ENCODE assay signal across 1 cellular context in the genomic region with DNA sequence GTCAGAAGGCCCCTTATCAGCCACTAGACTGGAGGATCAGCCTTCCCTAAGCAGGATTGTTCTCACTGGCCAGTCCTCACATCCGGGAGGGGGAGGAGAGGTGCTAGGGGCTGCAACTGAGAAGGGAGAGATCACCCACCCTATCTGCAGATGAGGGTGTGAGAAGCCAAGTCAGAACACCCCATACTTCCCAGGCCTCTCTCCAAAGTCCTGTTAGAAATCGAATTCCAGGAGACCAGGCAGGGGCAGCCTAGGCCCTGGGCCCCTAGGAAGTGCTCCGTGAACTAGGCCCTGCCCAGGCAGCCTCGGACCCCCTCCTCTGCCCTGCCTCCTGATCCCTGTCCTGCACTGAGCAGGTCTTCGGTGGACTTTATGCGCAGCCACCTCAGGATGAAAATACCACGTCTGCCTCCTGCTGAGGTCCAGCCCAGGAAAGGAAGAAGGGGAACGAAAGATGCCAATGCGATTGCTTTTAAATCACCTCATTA.
TF ChIP-seq lines count a peak whose summit lies in the region.

No MANE protein-coding gene starts in this region.

TF ChIP-seq in HepG2, 621 proteins besides CTCF, POLR2A, EP300 and RAD21:
- TF ChIP-seq ZNF619 (CRISPR knock-in tag; IDR thresholded peaks at IDR 0.05), result 0 out of 2 replicates have a peak, but pooled peaks have one; percentile 44
- TF ChIP-seq, protein P1, sequence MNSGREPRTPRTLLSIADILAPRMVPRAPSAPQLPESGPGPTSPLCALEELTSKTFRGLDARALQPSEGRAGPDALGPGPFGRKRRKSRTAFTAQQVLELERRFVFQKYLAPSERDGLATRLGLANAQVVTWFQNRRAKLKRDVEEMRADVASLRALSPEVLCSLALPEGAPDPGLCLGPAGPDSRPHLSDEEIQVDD (CRISPR knock-in tag; IDR thresholded peaks at IDR 0.05; ENCODE audit: borderline replicate concordance), result no peak
- no peak for TF ChIP-seq BRCA1 (CRISPR knock-in tag; IDR thresholded peaks at IDR 0.05)
- TF ChIP-seq MTF2 (CRISPR knock-in tag; IDR thresholded peaks at IDR 0.05; ENCODE audit: borderline replicate concordance), result 0 out of 2 replicates have a peak, but pooled peaks have one; percentile 48
- TF ChIP-seq ETV5 (CRISPR knock-in tag; IDR thresholded peaks at IDR 0.05; ENCODE audit: borderline replicate concordance), result peak; percentile 27; the same call in 1 of the 2 replicates
- TF ChIP-seq, protein P2, sequence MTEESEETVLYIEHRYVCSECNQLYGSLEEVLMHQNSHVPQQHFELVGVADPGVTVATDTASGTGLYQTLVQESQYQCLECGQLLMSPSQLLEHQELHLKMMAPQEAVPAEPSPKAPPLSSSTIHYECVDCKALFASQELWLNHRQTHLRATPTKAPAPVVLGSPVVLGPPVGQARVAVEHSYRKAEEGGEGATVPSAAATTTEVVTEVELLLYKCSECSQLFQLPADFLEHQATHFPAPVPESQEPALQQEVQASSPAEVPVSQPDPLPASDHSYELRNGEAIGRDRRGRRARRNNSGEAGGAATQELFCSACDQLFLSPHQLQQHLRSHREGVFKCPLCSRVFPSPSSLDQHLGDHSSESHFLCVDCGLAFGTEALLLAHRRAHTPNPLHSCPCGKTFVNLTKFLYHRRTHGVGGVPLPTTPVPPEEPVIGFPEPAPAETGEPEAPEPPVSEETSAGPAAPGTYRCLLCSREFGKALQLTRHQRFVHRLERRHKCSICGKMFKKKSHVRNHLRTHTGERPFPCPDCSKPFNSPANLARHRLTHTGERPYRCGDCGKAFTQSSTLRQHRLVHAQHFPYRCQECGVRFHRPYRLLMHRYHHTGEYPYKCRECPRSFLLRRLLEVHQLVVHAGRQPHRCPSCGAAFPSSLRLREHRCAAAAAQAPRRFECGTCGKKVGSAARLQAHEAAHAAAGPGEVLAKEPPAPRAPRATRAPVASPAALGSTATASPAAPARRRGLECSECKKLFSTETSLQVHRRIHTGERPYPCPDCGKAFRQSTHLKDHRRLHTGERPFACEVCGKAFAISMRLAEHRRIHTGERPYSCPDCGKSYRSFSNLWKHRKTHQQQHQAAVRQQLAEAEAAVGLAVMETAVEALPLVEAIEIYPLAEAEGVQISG (CRISPR knock-in tag; IDR thresholded peaks at IDR 0.05), result no peak
- TF ChIP-seq NR2F2 (IDR thresholded peaks at IDR 0.05; ENCODE audit: borderline replicate concordance, low read depth), result no peak
- 0 out of 2 replicates have a peak, but pooled peaks have one; percentile 39 for TF ChIP-seq ZNF205 (CRISPR knock-in tag; IDR thresholded peaks at IDR 0.05)
- 0 out of 2 replicates have a peak, but pooled peaks have one; percentile 16 for TF ChIP-seq IRX3 (CRISPR knock-in tag; IDR thresholded peaks at IDR 0.05; ENCODE audit: borderline replicate concordance, low read depth)
- TF ChIP-seq MED8 (CRISPR knock-in tag; IDR thresholded peaks at IDR 0.05; ENCODE audit: insufficient replicate concordance), result no peak
- 0 out of 2 replicates have a peak, but pooled peaks have one; percentile 4 for TF ChIP-seq PITX1 (CRISPR knock-in tag; IDR thresholded peaks at IDR 0.05)
- no peak for TF ChIP-seq YEATS2 (CRISPR knock-in tag; IDR thresholded peaks at IDR 0.05; ENCODE audit: borderline replicate concordance)
- TF ChIP-seq ZFX (CRISPR knock-in tag; IDR thresholded peaks at IDR 0.05; ENCODE audit: low read depth), result peak; percentile 88
- TF ChIP-seq ZFY (CRISPR knock-in tag; IDR thresholded peaks at IDR 0.05), result peak; percentile 73; the same call in 1 of the 2 replicates
- no peak for TF ChIP-seq ATM (IDR thresholded peaks at IDR 0.05; ENCODE audit: borderline replicate concordance)
- TF ChIP-seq, protein P3, sequence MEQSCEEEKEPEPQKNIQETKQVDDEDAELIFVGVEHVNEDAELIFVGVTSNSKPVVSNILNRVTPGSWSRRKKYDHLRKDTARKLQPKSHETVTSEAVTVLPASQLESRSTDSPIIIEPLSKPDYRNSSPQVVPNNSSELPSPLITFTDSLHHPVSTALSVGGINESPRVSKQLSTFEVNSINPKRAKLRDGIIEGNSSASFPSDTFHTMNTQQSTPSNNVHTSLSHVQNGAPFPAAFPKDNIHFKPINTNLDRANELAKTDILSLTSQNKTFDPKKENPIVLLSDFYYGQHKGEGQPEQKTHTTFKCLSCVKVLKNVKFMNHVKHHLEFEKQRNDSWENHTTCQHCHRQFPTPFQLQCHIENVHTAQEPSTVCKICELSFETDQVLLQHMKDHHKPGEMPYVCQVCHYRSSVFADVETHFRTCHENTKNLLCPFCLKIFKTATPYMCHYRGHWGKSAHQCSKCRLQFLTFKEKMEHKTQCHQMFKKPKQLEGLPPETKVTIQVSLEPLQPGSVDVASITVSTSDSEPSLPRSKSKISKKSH (CRISPR knock-in tag; IDR thresholded peaks at IDR 0.05; ENCODE audit: borderline replicate concordance), result peak; percentile 10; the same call in 1 of the 2 replicates
- no peak for TF ChIP-seq ZNF382 (CRISPR knock-in tag; IDR thresholded peaks at IDR 0.05; ENCODE audit: borderline replicate concordance)
- TF ChIP-seq, protein P4, sequence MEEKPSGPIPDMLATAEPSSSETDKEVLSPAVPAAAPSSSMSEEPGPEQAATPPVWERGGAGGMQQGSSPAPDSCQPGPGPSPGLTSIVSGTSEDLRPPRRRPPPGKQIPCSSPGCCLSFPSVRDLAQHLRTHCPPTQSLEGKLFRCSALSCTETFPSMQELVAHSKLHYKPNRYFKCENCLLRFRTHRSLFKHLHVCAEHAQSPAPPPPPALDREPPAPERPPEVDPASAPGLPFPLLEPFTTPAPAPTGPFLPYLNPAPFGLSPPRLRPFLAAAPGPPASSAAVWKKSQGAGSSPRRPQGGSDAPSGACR (CRISPR knock-in tag; IDR thresholded peaks at IDR 0.05), result 0 out of 2 replicates have a peak, but pooled peaks have one; percentile 19
- peak; percentile 19 for TF ChIP-seq TEAD3 (CRISPR knock-in tag; optimal IDR thresholded peaks at IDR 0.05; ENCODE audit: borderline replicate concordance)
- TF ChIP-seq SPEN (CRISPR knock-in tag; IDR thresholded peaks at IDR 0.05; ENCODE audit: low read depth), result peak; percentile 54; the same call in 1 of the 2 replicates
